10 cellular contexts compared by ENCODE assay signal in genomic region chr5:170280090-170280493, GRCh38. TPM values are rescaled to one million over a fixed set of nuclear protein-coding genes. Genes with fewer than 3 reads are reported as not detected.
DNase-seq lines count a peak whose midpoint lies in the region; ATAC-seq and TF ChIP-seq lines count a peak whose summit lies in the region.
"Had no signal": no experiment of that assay in that cellular context is flagged by ENCODE, and none has a peak within 500 bp of the region (broad histone marks: within the 10 kb centered on the region; RNA-seq: fewer than 3 reads in every experiment).

No MANE protein-coding gene starts in this region.

- CTCF ChIA-PET in activated CD4-positive, alpha-beta memory T cell treated with anti-CD3 and anti-CD28 coated beads, Interleukin-2, amount 10 ng/mL, durations not matched to agents 7 days and 5 days (lab: Charles Lee), result interaction anchor here (2.0 to 15.1 kb wide), 5 partner anchors 12 to 59 kb away, joined by 7 to 371 read pairs (median 62); partner anchors contain the start of gene LCP2

- H3K4me1 Mint-ChIP-seq in activated CD4-positive, alpha-beta memory T cell treated with anti-CD3 and anti-CD28 coated beads, Interleukin-2, amount 10 ng/mL, durations not matched to agents 7 days and 5 days, result peaks cover 97% of the 10 kb centered on the region
- H3K4me1 Mint-ChIP-seq in stimulated activated effector memory CD8-positive, alpha-beta T cell treated with anti-CD3 and anti-CD28 coated beads, Interleukin-12 subunit alpha, Interleukin-12 subunit beta, amount 100 ng/mL, for 72 hours, result peaks cover 100% of the 10 kb centered on the region

- peaks cover 84% of the 10 kb centered on the region for H3K36me3 Mint-ChIP-seq in activated CD4-positive, alpha-beta memory T cell treated with anti-CD3 and anti-CD28 coated beads, Interleukin-2, amount 10 ng/mL, durations not matched to agents 7 days and 5 days (ENCODE audit: low read depth)
- H3K36me3 Mint-ChIP-seq in stimulated activated effector memory CD8-positive, alpha-beta T cell treated with anti-CD3 and anti-CD28 coated beads, Interleukin-12 subunit alpha, Interleukin-12 subunit beta, amount 100 ng/mL, for 72 hours, result peaks cover 100% of the 10 kb centered on the region

- DNase-seq in HL-60 (ENCODE audit: low read depth in 1 of 2, low spot score in 1 of 2), result no peak
- DNase-seq in activated CD4-positive, alpha-beta memory T cell treated with anti-CD3 and anti-CD28 coated beads, Interleukin-2, amount 10 ng/mL, durations not matched to agents 7 days and 5 days, result no peak
- DNase-seq in left ventricle myocardium inferior, result no peak
- no peak for DNase-seq in stimulated activated effector memory CD8-positive, alpha-beta T cell treated with anti-CD3 and anti-CD28 coated beads, Interleukin-12 subunit alpha, Interleukin-12 subunit beta, amount 100 ng/mL, for 72 hours (ENCODE audit: low spot score in 2 of 2)
- no peak for DNase-seq in superior temporal gyrus (ENCODE audit: extremely low spot score)
- no peak for DNase-seq in NCI-H1436 (lab: John Stamatoyannopoulos, UW)
- DNase-seq: PC-9 had no signal

- H3K27me3 Mint-ChIP-seq in activated CD4-positive, alpha-beta memory T cell treated with anti-CD3 and anti-CD28 coated beads, Interleukin-2, amount 10 ng/mL, durations not matched to agents 7 days and 5 days, result no peaks in the 10 kb centered on the region

- ATAC-seq in stimulated activated effector memory CD8-positive, alpha-beta T cell treated with anti-CD3 and anti-CD28 coated beads, Interleukin-12 subunit alpha, Interleukin-12 subunit beta, amount 100 ng/mL, for 72 hours, result no peak
- no peak for ATAC-seq in HG03442 (IDR thresholded peaks at IDR 0.05; ENCODE audit: unreplicated experiment)

- no peaks in the 10 kb centered on the region for H3K36me3 ChIP-seq in left ventricle myocardium inferior

- H3K27me3 ChIP-seq in HL-60 (ENCODE audit: insufficient read depth, poor library complexity, severe bottlenecking) (no peaks in the 10 kb centered on the region), left ventricle myocardium inferior (ENCODE audit: low read depth) (no peaks in the 10 kb centered on the region)

- peak overlapping the region; percentile 97 for H3K27ac Mint-ChIP-seq in activated CD4-positive, alpha-beta memory T cell treated with anti-CD3 and anti-CD28 coated beads, Interleukin-2, amount 10 ng/mL, durations not matched to agents 7 days and 5 days
- peak overlapping the region; percentile 99 for H3K27ac Mint-ChIP-seq in stimulated activated effector memory CD8-positive, alpha-beta T cell treated with anti-CD3 and anti-CD28 coated beads, Interleukin-12 subunit alpha, Interleukin-12 subunit beta, amount 100 ng/mL, for 72 hours

- peaks cover 17% of the 10 kb centered on the region for H3K9me3 ChIP-seq in left ventricle myocardium inferior (replicated peaks)

- intact Hi-C loops in left ventricle myocardium inferior (cut with micrococcal nuclease), result no loop called here

- H3K4me3 Mint-ChIP-seq in activated CD4-positive, alpha-beta memory T cell treated with anti-CD3 and anti-CD28 coated beads, Interleukin-2, amount 10 ng/mL, durations not matched to agents 7 days and 5 days, result peak overlapping the region; percentile 69
- H3K4me3 Mint-ChIP-seq in stimulated activated effector memory CD8-positive, alpha-beta T cell treated with anti-CD3 and anti-CD28 coated beads, Interleukin-12 subunit alpha, Interleukin-12 subunit beta, amount 100 ng/mL, for 72 hours, result peak overlapping the region; percentile 72

- POLR2A ChIA-PET in activated CD4-positive, alpha-beta memory T cell treated with anti-CD3 and anti-CD28 coated beads, Interleukin-2, amount 10 ng/mL, durations not matched to agents 7 days and 5 days (lab: Charles Lee), result interaction anchor here (1.2 to 35.1 kb wide), 8 partner anchors 3 to 54 kb away, joined by 3 to 1149 read pairs (median 36); partner anchors contain the start of gene LCP2

- H3K4me3 ChIP-seq in HL-60 (replicated peaks; ENCODE audit: insufficient read depth, low read length) (no peak overlapping the region), left ventricle myocardium inferior (no peak overlapping the region)
- H3K4me3 ChIP-seq: PC-9 had no signal

- H3K4me1 ChIP-seq in left ventricle myocardium inferior, result peaks cover 19% of the 10 kb centered on the region

- H3K9me3 Mint-ChIP-seq in activated CD4-positive, alpha-beta memory T cell treated with anti-CD3 and anti-CD28 coated beads, Interleukin-2, amount 10 ng/mL, durations not matched to agents 7 days and 5 days, result peaks cover under 1% of the 10 kb centered on the region
- no peaks in the 10 kb centered on the region for H3K9me3 Mint-ChIP-seq in stimulated activated effector memory CD8-positive, alpha-beta T cell treated with anti-CD3 and anti-CD28 coated beads, Interleukin-12 subunit alpha, Interleukin-12 subunit beta, amount 100 ng/mL, for 72 hours

- peak overlapping the region; percentile 85 for H3K27ac ChIP-seq in HL-60 (replicated peaks)
- H3K27ac ChIP-seq in left ventricle myocardium inferior (replicated peaks), result peak overlapping the region; percentile 42
- H3K27ac ChIP-seq: PC-9 had no signal

- TF ChIP-seq CTCF in HL-60 (IDR thresholded peaks at IDR 0.05; ENCODE audit: insufficient read depth, low read length) (no peak), left ventricle myocardium inferior (IDR thresholded peaks at IDR 0.05; ENCODE audit: borderline replicate concordance) (no peak)

RNA-seq across cellular contexts. Expression of gene LCP2, which starts 17.5 kb away (rescaled TPM):
- total RNA-seq in activated CD4-positive, alpha-beta memory T cell treated with anti-CD3 and anti-CD28 coated beads, Interleukin-2, amount 10 ng/mL, durations not matched to agents 7 days and 5 days, result 100 to 1,000 TPM; 304 to 313 TPM
- total RNA-seq in left ventricle myocardium inferior, result 3.9 TPM
- total RNA-seq: Daoy, PC-9 had no signal

RNA-seq across cellular contexts. Expression of gene C5orf58, which starts 47.3 kb away (rescaled TPM):
- total RNA-seq in activated CD4-positive, alpha-beta memory T cell treated with anti-CD3 and anti-CD28 coated beads, Interleukin-2, amount 10 ng/mL, durations not matched to agents 7 days and 5 days, result not detected
- 1.0 TPM for total RNA-seq in left ventricle myocardium inferior
- total RNA-seq: Daoy, myocyte, PC-9 had no signal

Comparison
In these comparisons a context has a peak if more than half of its experiments do, and no peak if none do; other contexts are left out.
1. RNA of gene LCP2, which starts 17.5 kb away (total RNA-seq): 304 to 313 TPM in activated CD4-positive, alpha-beta memory T cell treated with anti-CD3 and anti-CD28 coated beads, Interleukin-2, amount 10 ng/mL, durations not matched to agents 7 days and 5 days; 3.9 TPM in left ventricle myocardium inferior (single experiment); every median in the first group is over 10 times any median in the second.